In genomic region chr10:73359492-73359891, GRCh38 we compare ENCODE assay signal across 1 cellular context.
TF ChIP-seq lines count a peak whose summit lies in the region.

No MANE protein-coding gene starts in this region.

TF ChIP-seq in HepG2, 621 proteins besides CTCF, POLR2A, EP300 and RAD21:
- TF ChIP-seq ZNF775 (CRISPR knock-in tag; IDR thresholded peaks at IDR 0.05; ENCODE audit: borderline replicate concordance) (no peak), GLMP (CRISPR knock-in tag; IDR thresholded peaks at IDR 0.05; ENCODE audit: borderline replicate concordance) (no peak), SAFB2 (CRISPR knock-in tag; IDR thresholded peaks at IDR 0.05; ENCODE audit: borderline replicate concordance, low read depth) (no peak), ZFP37 (CRISPR knock-in tag; IDR thresholded peaks at IDR 0.05; ENCODE audit: borderline replicate concordance) (no peak), ZNF639 (CRISPR knock-in tag; conservative IDR thresholded peaks at IDR 0.05) (no peak), HNF4A (CRISPR knock-in tag; IDR thresholded peaks at IDR 0.05) (no peak), ZNF431 (CRISPR knock-in tag; IDR thresholded peaks at IDR 0.05; ENCODE audit: borderline replicate concordance, low read depth) (no peak), HOMEZ (CRISPR knock-in tag; IDR thresholded peaks at IDR 0.05; ENCODE audit: low read depth) (no peak), HMGXB4 (CRISPR knock-in tag; IDR thresholded peaks at IDR 0.05; ENCODE audit: borderline replicate concordance in 1 of 2, low read depth in 1 of 2) (no peak), ZIK1 (CRISPR knock-in tag; IDR thresholded peaks at IDR 0.05; ENCODE audit: borderline replicate concordance, low read depth) (no peak), NCOA1 (CRISPR knock-in tag; IDR thresholded peaks at IDR 0.05) (no peak), U2AF1 (optimal IDR thresholded peaks at IDR 0.05; ENCODE audit: low read depth, low read length) (no peak), ZNF670 (CRISPR knock-in tag; IDR thresholded peaks at IDR 0.05; ENCODE audit: borderline replicate concordance) (no peak), SIN3A (IDR thresholded peaks at IDR 0.05; ENCODE audit: borderline replicate concordance, low read depth, low read length) (no peak)
